In the genomic region with DNA sequence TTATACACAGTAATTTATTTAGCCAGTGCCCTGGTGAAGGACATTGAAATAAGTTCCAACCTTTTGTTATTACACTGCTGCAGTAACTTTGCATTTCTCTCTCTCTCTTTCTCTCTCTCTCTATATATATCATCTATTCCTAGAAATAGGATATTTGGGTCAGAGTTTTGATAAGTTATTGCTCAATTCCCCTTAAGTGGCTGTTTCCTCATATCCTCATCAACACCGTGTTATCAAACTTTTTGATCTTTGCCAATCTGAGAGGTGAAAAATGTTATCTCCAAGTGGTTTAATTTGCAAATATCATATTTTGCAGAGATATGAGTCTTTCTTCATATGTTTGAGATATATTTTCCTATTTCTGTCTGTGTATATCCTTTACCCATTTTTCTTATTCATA, we compare ENCODE assay signal across 15 cellular contexts. TPM values are rescaled to one million over a fixed set of nuclear protein-coding genes. Genes with fewer than 3 reads are reported as not detected.
A peak's percentile ranks its signal among the peaks of the same experiment; 100 is the strongest.
DNase-seq lines count a peak whose midpoint lies in the region; ATAC-seq and TF ChIP-seq lines count a peak whose summit lies in the region.
"Had no signal": no experiment of that assay in that cellular context is flagged by ENCODE, and none has a peak within 500 bp of the region (broad histone marks: within the 10 kb centered on the region; RNA-seq: fewer than 3 reads in every experiment).

No MANE protein-coding gene starts in this region.

- no peak for ATAC-seq in activated CD8-positive, alpha-beta memory T cell treated with anti-CD3 and anti-CD28 coated beads, Interleukin-2, amount 10 ng/mL, durations not matched to agents 7 days and 5 days
- ATAC-seq in GM19395 (IDR thresholded peaks at IDR 0.05; ENCODE audit: unreplicated experiment): no peak

- 0 out of 2 replicates have a peak overlapping the region, but pooled peaks have one; percentile 91 for H2AFZ ChIP-seq in KMS-11 (ENCODE audit: low read depth)

- peaks cover 20% of the 10 kb centered on the region for H3K36me3 Mint-ChIP-seq in activated CD8-positive, alpha-beta memory T cell treated with anti-CD3 and anti-CD28 coated beads, Interleukin-2, amount 10 ng/mL, durations not matched to agents 7 days and 5 days
- peaks cover 23% of the 10 kb centered on the region for H3K36me3 Mint-ChIP-seq in activated T-helper 1 cell treated with anti-CD3 and anti-CD28 coated beads, Interleukin-12 subunit alpha, Interleukin-12 subunit beta, Interleukin-2, Interleukin-4 antibody, amounts not matched to agents 30 ng/mL and 10 ng/mL and 1 ng/mL, durations not matched to agents 14 hours and 24 hours and 36 hours (ENCODE audit: low read depth)
- peaks cover 4% of the 10 kb centered on the region for H3K36me3 Mint-ChIP-seq in neural crest cell (ENCODE audit: low read depth)

- peak overlapping the region; percentile 96 for H3K4me2 ChIP-seq in KMS-11

- H3K4me3 ChIP-seq in KMS-11 (IDR thresholded peaks at IDR 0.05; ENCODE audit: insufficient read depth, low read depth, low read length) (peak overlapping the region; percentile 50), esophagus squamous epithelium (no peak overlapping the region)

- peak overlapping the region; percentile 95 for H3K4me3 Mint-ChIP-seq in activated CD8-positive, alpha-beta memory T cell treated with anti-CD3 and anti-CD28 coated beads, Interleukin-2, amount 10 ng/mL, durations not matched to agents 7 days and 5 days
- peak overlapping the region; percentile 87 for H3K4me3 Mint-ChIP-seq in activated T-helper 1 cell treated with anti-CD3 and anti-CD28 coated beads, Interleukin-12 subunit alpha, Interleukin-12 subunit beta, Interleukin-2, Interleukin-4 antibody, amounts not matched to agents 30 ng/mL and 10 ng/mL and 1 ng/mL, durations not matched to agents 14 hours and 24 hours and 36 hours
- peak overlapping the region; percentile 83 for H3K4me3 Mint-ChIP-seq in neural crest cell

- TF ChIP-seq CTCF in KMS-11 (conservative IDR thresholded peaks at IDR 0.05; ENCODE audit: low read depth, low read length) (no peak), neural crest cell (conservative IDR thresholded peaks at IDR 0.05) (no peak), esophagus squamous epithelium (IDR thresholded peaks at IDR 0.05) (no peak)

- CTCF ChIA-PET in activated CD8-positive, alpha-beta memory T cell treated with anti-CD3 and anti-CD28 coated beads, Interleukin-2, amount 10 ng/mL, durations not matched to agents 7 days and 5 days (lab: Charles Lee): interaction anchor here (0.8 to 5.2 kb wide), 3 partner anchors 14 to 24 kb away, joined by 4 to 60 read pairs (median 6); no protein-coding TSS in a partner anchor

- 70 to 77% methylated on average over 1 of the region's 1 CpG for WGBS in esophagus squamous epithelium, 2 donors

- H3K27ac Mint-ChIP-seq in activated CD8-positive, alpha-beta memory T cell treated with anti-CD3 and anti-CD28 coated beads, Interleukin-2, amount 10 ng/mL, durations not matched to agents 7 days and 5 days: no peak overlapping the region
- H3K27ac Mint-ChIP-seq in activated T-helper 1 cell treated with anti-CD3 and anti-CD28 coated beads, Interleukin-12 subunit alpha, Interleukin-12 subunit beta, Interleukin-2, Interleukin-4 antibody, amounts not matched to agents 30 ng/mL and 10 ng/mL and 1 ng/mL, durations not matched to agents 14 hours and 24 hours and 36 hours: peak overlapping the region; percentile 26
- no peak overlapping the region for H3K27ac Mint-ChIP-seq in neural crest cell (ENCODE audit: unreplicated experiment)

- TF ChIP-seq POLR2A in esophagus squamous epithelium (IDR thresholded peaks at IDR 0.05): no peak

- peaks cover 31% of the 10 kb centered on the region for H3K4me1 Mint-ChIP-seq in activated CD8-positive, alpha-beta memory T cell treated with anti-CD3 and anti-CD28 coated beads, Interleukin-2, amount 10 ng/mL, durations not matched to agents 7 days and 5 days
- H3K4me1 Mint-ChIP-seq in activated T-helper 1 cell treated with anti-CD3 and anti-CD28 coated beads, Interleukin-12 subunit alpha, Interleukin-12 subunit beta, Interleukin-2, Interleukin-4 antibody, amounts not matched to agents 30 ng/mL and 10 ng/mL and 1 ng/mL, durations not matched to agents 14 hours and 24 hours and 36 hours (ENCODE audit: low read depth): peaks cover 39% of the 10 kb centered on the region
- H3K4me1 Mint-ChIP-seq in neural crest cell: peaks cover 29% of the 10 kb centered on the region

- H3K79me2 ChIP-seq in KMS-11 (ENCODE audit: insufficient read depth, low read depth): peaks cover 34% of the 10 kb centered on the region

- H3K9me3 Mint-ChIP-seq in activated CD8-positive, alpha-beta memory T cell treated with anti-CD3 and anti-CD28 coated beads, Interleukin-2, amount 10 ng/mL, durations not matched to agents 7 days and 5 days (ENCODE audit: low read depth): no peaks in the 10 kb centered on the region
- no peaks in the 10 kb centered on the region for H3K9me3 Mint-ChIP-seq in activated T-helper 1 cell treated with anti-CD3 and anti-CD28 coated beads, Interleukin-12 subunit alpha, Interleukin-12 subunit beta, Interleukin-2, Interleukin-4 antibody, amounts not matched to agents 30 ng/mL and 10 ng/mL and 1 ng/mL, durations not matched to agents 14 hours and 24 hours and 36 hours
- no peaks in the 10 kb centered on the region for H3K9me3 Mint-ChIP-seq in neural crest cell

- H3K4me1 ChIP-seq in KMS-11 (ENCODE audit: low read depth, poor library complexity, severe bottlenecking) (peaks cover 45% of the 10 kb centered on the region), esophagus squamous epithelium (peaks cover 18 to 37% (median 26%) of the 10 kb centered on the region in 3 donors)
- H3K4me1 ChIP-seq: prostate gland had no signal

- H3K27me3 ChIP-seq in KMS-11 (ENCODE audit: insufficient read depth, low read depth) (no peaks in the 10 kb centered on the region), esophagus squamous epithelium (no peaks in the 10 kb centered on the region)
- H3K27me3 ChIP-seq: MG63 had no signal

- intact Hi-C loops in activated T-helper 1 cell treated with anti-CD3 and anti-CD28 coated beads, Interleukin-12 subunit alpha, Interleukin-12 subunit beta, Interleukin-2, Interleukin-4 antibody, amounts not matched to agents 30 ng/mL and 10 ng/mL and 1 ng/mL, durations not matched to agents 14 hours and 24 hours and 36 hours (cut with micrococcal nuclease): loop anchor here (5.0 to 10.0 kb wide), 2 partner anchors 121 to 678 kb away; a partner anchor contains a TSS
- intact Hi-C loops in esophagus squamous epithelium (cut with DNase I): loop anchor here (10.0 kb wide), 1 partner anchor 58 kb away; a partner anchor contains a TSS

- H3K9ac ChIP-seq in KMS-11: no peak overlapping the region

- no peaks in the 10 kb centered on the region for H3K9me3 ChIP-seq in esophagus squamous epithelium
- H3K9me3 ChIP-seq: MG63, prostate gland had no signal

- H4K20me1 ChIP-seq in KMS-11 (ENCODE audit: insufficient read depth): peaks cover 20% of the 10 kb centered on the region

- no peaks in the 10 kb centered on the region for H3K27me3 Mint-ChIP-seq in activated CD8-positive, alpha-beta memory T cell treated with anti-CD3 and anti-CD28 coated beads, Interleukin-2, amount 10 ng/mL, durations not matched to agents 7 days and 5 days
- no peaks in the 10 kb centered on the region for H3K27me3 Mint-ChIP-seq in activated T-helper 1 cell treated with anti-CD3 and anti-CD28 coated beads, Interleukin-12 subunit alpha, Interleukin-12 subunit beta, Interleukin-2, Interleukin-4 antibody, amounts not matched to agents 30 ng/mL and 10 ng/mL and 1 ng/mL, durations not matched to agents 14 hours and 24 hours and 36 hours (ENCODE audit: insufficient read depth)
- no peaks in the 10 kb centered on the region for H3K27me3 Mint-ChIP-seq in neural crest cell (ENCODE audit: low read depth)

- DNase-seq in activated CD8-positive, alpha-beta memory T cell treated with anti-CD3 and anti-CD28 coated beads, Interleukin-2, amount 10 ng/mL, durations not matched to agents 7 days and 5 days: no peak
- DNase-seq in activated CD8-positive, alpha-beta memory T cell treated with anti-CD3 and anti-CD28 coated beads, Interleukin-2, amount 50 U/mL, for 4 hours: no peak
- no peak for DNase-seq in activated T-helper 1 cell treated with anti-CD3 and anti-CD28 coated beads, Interleukin-12 subunit alpha, Interleukin-12 subunit beta, Interleukin-2, Interleukin-4 antibody, amounts not matched to agents 30 ng/mL and 10 ng/mL and 1 ng/mL, durations not matched to agents 14 hours and 24 hours and 36 hours (ENCODE audit: low spot score)
- DNase-seq in neural crest cell (ENCODE audit: low read depth, low spot score): no peak
- no peak for DNase-seq in HuH-7 (ENCODE audit: low spot score)
- DNase-seq in esophagus squamous epithelium (lab: John Stamatoyannopoulos, UW): no peak
- DNase-seq: activated CD4-positive, alpha-beta T cell treated with anti-CD3 and anti-CD28 coated beads for 4 hours; DMS79; MG63; NCI-H2171 treated with DMSO at 0.1 percent for 48 hours; stimulated activated CD4-positive, alpha-beta T cell treated with anti-CD3 and anti-CD28 coated beads, Interleukin-15, amount 100 ng/mL, for 24 hours had no signal

- H3K36me3 ChIP-seq in KMS-11 (ENCODE audit: insufficient read depth) (no peaks in the 10 kb centered on the region; the same call in 1 of the 2 replicates), esophagus squamous epithelium (peaks cover 0 to 9% (median 0%) of the 10 kb centered on the region in 3 donors)
- H3K36me3 ChIP-seq: prostate gland had no signal

- H3K27ac ChIP-seq in KMS-11 (peak overlapping the region; percentile 97; the same call in 1 of the 2 replicates), esophagus squamous epithelium (no peak overlapping the region)

RNA-seq across cellular contexts. Expression of a gene that starts 1.6 kb away (rescaled TPM):
- total RNA-seq in activated CD8-positive, alpha-beta memory T cell treated with anti-CD3 and anti-CD28 coated beads, Interleukin-2, amount 10 ng/mL, durations not matched to agents 7 days and 5 days: 100 to 1,000 TPM; 145 to 147 TPM
- total RNA-seq in activated T-helper 1 cell treated with anti-CD3 and anti-CD28 coated beads, Interleukin-12 subunit alpha, Interleukin-12 subunit beta, Interleukin-2, Interleukin-4 antibody, amounts not matched to agents 30 ng/mL and 10 ng/mL and 1 ng/mL, durations not matched to agents 14 hours and 24 hours and 36 hours: 129 and 135 TPM in 2 replicates
- 109 and 112 TPM in 2 replicates for total RNA-seq in neural crest cell
- 10 to 100 TPM; 41.4 to 82.6 (median 56.4) TPM for total RNA-seq in esophagus squamous epithelium

RNA-seq across cellular contexts. Expression of a gene that starts 47.4 kb away (rescaled TPM):
- total RNA-seq in activated CD8-positive, alpha-beta memory T cell treated with anti-CD3 and anti-CD28 coated beads, Interleukin-2, amount 10 ng/mL, durations not matched to agents 7 days and 5 days: 10 to 100 TPM; 24.5 to 26.9 TPM
- total RNA-seq in activated T-helper 1 cell treated with anti-CD3 and anti-CD28 coated beads, Interleukin-12 subunit alpha, Interleukin-12 subunit beta, Interleukin-2, Interleukin-4 antibody, amounts not matched to agents 30 ng/mL and 10 ng/mL and 1 ng/mL, durations not matched to agents 14 hours and 24 hours and 36 hours: 34.5 and 36.4 TPM in 2 replicates
- total RNA-seq in neural crest cell (24.6 and 28.4 TPM in 2 replicates), esophagus squamous epithelium (10 to 100 TPM; 14.3 to 29.4 (median 16.1) TPM)

RNA-seq across cellular contexts. Expression of a gene that starts 53.0 kb away (rescaled TPM):
- total RNA-seq in activated CD8-positive, alpha-beta memory T cell treated with anti-CD3 and anti-CD28 coated beads, Interleukin-2, amount 10 ng/mL, durations not matched to agents 7 days and 5 days: under 1 TPM; 0.47 to 0.64 TPM
- 0.67 and 0.76 TPM in 2 replicates for total RNA-seq in activated T-helper 1 cell treated with anti-CD3 and anti-CD28 coated beads, Interleukin-12 subunit alpha, Interleukin-12 subunit beta, Interleukin-2, Interleukin-4 antibody, amounts not matched to agents 30 ng/mL and 10 ng/mL and 1 ng/mL, durations not matched to agents 14 hours and 24 hours and 36 hours
- total RNA-seq in neural crest cell: 4.8 and 5.1 TPM in 2 replicates
- 10 to 100 TPM in 1 of 4 donors, 1 to 10 TPM in 3; 4.3 to 15.9 (median 7.5) TPM for total RNA-seq in esophagus squamous epithelium

RNA-seq across cellular contexts. Expression of a gene that starts 59.6 kb away (rescaled TPM):
- total RNA-seq in activated CD8-positive, alpha-beta memory T cell treated with anti-CD3 and anti-CD28 coated beads, Interleukin-2, amount 10 ng/mL, durations not matched to agents 7 days and 5 days: under 1 TPM in 1 of 2 experiments, not detected in 1; 0.09 TPM
- total RNA-seq in activated T-helper 1 cell treated with anti-CD3 and anti-CD28 coated beads, Interleukin-12 subunit alpha, Interleukin-12 subunit beta, Interleukin-2, Interleukin-4 antibody, amounts not matched to agents 30 ng/mL and 10 ng/mL and 1 ng/mL, durations not matched to agents 14 hours and 24 hours and 36 hours: 0.47 and 0.56 TPM in 2 replicates
- total RNA-seq in neural crest cell: 3.7 and 3.8 TPM in 2 replicates
- total RNA-seq in esophagus squamous epithelium: 1 to 10 TPM in 3 of 4 donors, under 1 TPM in 1; 0.91 to 5.3 (median 3.4) TPM
- total RNA-seq: mononuclear cell had no signal
